Comparison of ENCODE assay signal across 11 cellular contexts in genomic region chr10:7457478-7458316, GRCh38. TPM values are rescaled to one million over a fixed set of nuclear protein-coding genes. Genes with fewer than 3 reads are reported as not detected.
DNase-seq lines count a peak whose midpoint lies in the region; ATAC-seq and TF ChIP-seq lines count a peak whose summit lies in the region.
"Had no signal": no experiment of that assay in that cellular context is flagged by ENCODE, and none has a peak within 500 bp of the region (broad histone marks: within the 10 kb centered on the region; RNA-seq: fewer than 3 reads in every experiment).

No MANE protein-coding gene starts in this region.

- DNase-seq in GM06990 (ENCODE audit: extremely low read depth, insufficient read length) (peak; percentile 55), RKO (ENCODE audit: low spot score) (peak; percentile 50), NCI-H526 treated with DMSO at 0.1 percent for 48 hours (lab: John Stamatoyannopoulos, UW) (no peak), H7 (no peak), HuH-7.5 (ENCODE audit: low spot score) (no peak)
- DNase-seq: activated naive CD4-positive, alpha-beta T cell; NCI-H82; ovary had no signal

- H3K4me3 ChIP-seq in GM06990 (replicated peaks; ENCODE audit: low read depth, low read length) (no peak overlapping the region), H7 (ENCODE audit: insufficient read depth, low read depth, low read length) (no peak overlapping the region)
- H3K4me3 ChIP-seq: ovary had no signal

- no peaks in the 10 kb centered on the region for H3K36me3 ChIP-seq in GM06990 (ENCODE audit: control insufficient read depth, insufficient read depth, low read length)
- H3K36me3 ChIP-seq in H7 (replicated peaks; ENCODE audit: control insufficient read depth, insufficient read depth, low read length), result no peaks in the 10 kb centered on the region
- H3K36me3 ChIP-seq: ovary had no signal

- H3K27me3 ChIP-seq in GM06990 (replicated peaks; ENCODE audit: control insufficient read depth, insufficient read depth, low read length) (no peaks in the 10 kb centered on the region), H7 (ENCODE audit: control insufficient read depth, insufficient read depth, low read length) (no peaks in the 10 kb centered on the region)
- H3K27me3 ChIP-seq: ovary had no signal

- TF ChIP-seq CTCF in GM06990 (IDR thresholded peaks at IDR 0.05; ENCODE audit: insufficient read depth, low read length, poor library complexity, severe bottlenecking), result no peak

- ATAC-seq in GM19468 (IDR thresholded peaks at IDR 0.05; ENCODE audit: extremely low read depth, unreplicated experiment) (peak; percentile 75), HG03060 (IDR thresholded peaks at IDR 0.05; ENCODE audit: low read depth, unreplicated experiment) (peak; percentile 93), GM21528 (IDR thresholded peaks at IDR 0.05; ENCODE audit: low FRiP score, unreplicated experiment) (no peak)

RNA-seq across cellular contexts. Expression of gene SFMBT2, which starts 46.9 kb away (rescaled TPM):
- total RNA-seq in H7 (2014; rRNA removed; shearing (Covaris generic)), result 1.8 and 3.5 TPM in 2 replicates

Comparison
In these comparisons a context has a peak if more than half of its experiments do, and no peak if none do; other contexts are left out.
1. DNase-seq: peak in GM06990 (single experiment) and RKO (single experiment); none in NCI-H526 treated with DMSO at 0.1 percent for 48 hours (single experiment), H7 (single experiment) and HuH-7.5 (single experiment).